Comparison of ENCODE assay signal across 8 cellular contexts in genomic region chr6:111850288-111850937, GRCh38. TPM values are rescaled to one million over a fixed set of nuclear protein-coding genes. Genes with fewer than 3 reads are reported as not detected.
DNase-seq lines count a peak whose midpoint lies in the region; ATAC-seq, FAIRE-seq and TF ChIP-seq lines count a peak whose summit lies in the region.

No MANE protein-coding gene starts in this region.

- peaks cover 10% of the 10 kb centered on the region; the same call in 1 of the 2 replicates for H4K20me1 ChIP-seq in K562 (replicated peaks; ENCODE audit: control insufficient read depth, insufficient read depth, low read length)

- ATAC-seq in activated T-cell treated with anti-CD3 and anti-CD28 coated beads, Interleukin-2, amount 50 U/mL, for 72 hours (replicated peaks in 1 of 2), result peak; percentile 24 to 38
- peak; percentile 41 for ATAC-seq in HG02938 (IDR thresholded peaks at IDR 0.05; ENCODE audit: unreplicated experiment)
- no peak; the same call in 2 of the 3 replicates for ATAC-seq in K562
- peak; percentile 44 for ATAC-seq in stimulated activated memory B cell treated with anti-CD40 and anti-IgM and Interleukin-4, amounts not matched to agents 10 μg/mL and 1 μg/mL and 100 μg/mL, for 72 hours
- ATAC-seq in HG03097 (IDR thresholded peaks at IDR 0.05; ENCODE audit: low FRiP score, unreplicated experiment), result no peak

- H3K27me3 ChIP-seq in K562 (ENCODE audit: control insufficient read depth in 2 of 2, insufficient read depth in 2 of 2, low read length in 2 of 2), result peaks cover 0 to 13% of the 10 kb centered on the region in 2 experiments; a peak in 3 of 5 replicates

- peak overlapping the region; percentile 76 for H3K27ac Mint-ChIP-seq in activated T-cell treated with anti-CD3 and anti-CD28 coated beads, Interleukin-2, amount 50 U/mL, for 72 hours
- H3K27ac Mint-ChIP-seq in stimulated activated memory B cell treated with anti-CD40 and anti-IgM and Interleukin-4, amounts not matched to agents 10 μg/mL and 1 μg/mL and 100 μg/mL, for 72 hours, result peak overlapping the region; percentile 10
- no peak overlapping the region for H3K27ac Mint-ChIP-seq in mesothelial cell of epicardium

- in situ Hi-C loops in K562 (cut with MboI), result no loop called here

- POLR2A ChIA-PET in K562 (lab: Yijun Ruan, JAX), result no interaction called here

- peak; percentile 15 for FAIRE-seq in K562 (lab: Jason Lieb, UNC)

- TF ChIP-seq POLR2A in K562 (conservative IDR thresholded peaks at IDR 0.05), result no peak

- no peaks in the 10 kb centered on the region for H3K27me3 Mint-ChIP-seq in activated T-cell treated with anti-CD3 and anti-CD28 coated beads, Interleukin-2, amount 50 U/mL, for 72 hours (ENCODE audit: low read depth)
- no peaks in the 10 kb centered on the region for H3K27me3 Mint-ChIP-seq in stimulated activated memory B cell treated with anti-CD40 and anti-IgM and Interleukin-4, amounts not matched to agents 10 μg/mL and 1 μg/mL and 100 μg/mL, for 72 hours
- H3K27me3 Mint-ChIP-seq in mesothelial cell of epicardium (ENCODE audit: low read depth), result no peaks in the 10 kb centered on the region

- no peak overlapping the region for H3K4me2 ChIP-seq in K562 (ENCODE audit: insufficient read depth, low read length)

- TF ChIP-seq RAD21 in K562 (CRISPR knock-in tag; conservative IDR thresholded peaks at IDR 0.05 in 1 of 2, IDR thresholded peaks at IDR 0.05 in 1 of 2), result no peak

- no peaks in the 10 kb centered on the region for H3K9me3 ChIP-seq in K562 (replicated peaks; ENCODE audit: control insufficient read depth, insufficient read depth, low read depth, low read length)

- H3K9me1 ChIP-seq in K562 (ENCODE audit: control insufficient read depth, insufficient read depth, low read length), result no peaks in the 10 kb centered on the region

- H3K4me3 Mint-ChIP-seq in activated T-cell treated with anti-CD3 and anti-CD28 coated beads, Interleukin-2, amount 50 U/mL, for 72 hours, result peak overlapping the region; percentile 54 to 73
- no peak overlapping the region for H3K4me3 Mint-ChIP-seq in stimulated activated memory B cell treated with anti-CD40 and anti-IgM and Interleukin-4, amounts not matched to agents 10 μg/mL and 1 μg/mL and 100 μg/mL, for 72 hours
- H3K4me3 Mint-ChIP-seq in mesothelial cell of epicardium, result no peak overlapping the region

- no peak for DNase-seq in activated T-cell treated with anti-CD3 and anti-CD28 coated beads, Interleukin-2, amount 50 U/mL, for 72 hours
- DNase-seq in activated T-cell treated with anti-CD3 and anti-CD28 coated beads, Interleukin-2, amount 50 U/mL, for 1 hour, result no peak
- no peak for DNase-seq in K562 (ENCODE audit: extremely low read depth in 1 of 4, low spot score in 3 of 4)
- DNase-seq in mesothelial cell of epicardium (ENCODE audit: low spot score in 2 of 2, unreplicated experiment in 2 of 2), result no peak
- DNase-seq in RKO (ENCODE audit: low spot score), result no peak

- no peak for TF ChIP-seq CTCF in K562 (IDR thresholded peaks at IDR 0.05 in 2 of 3, conservative IDR thresholded peaks at IDR 0.05 in 1 of 3; ENCODE audit: insufficient read depth in 2 of 3, low read depth in 1 of 3, low read length in 3 of 3)
- TF ChIP-seq CTCF in mesothelial cell of epicardium (IDR thresholded peaks at IDR 0.05; ENCODE audit: unreplicated experiment), result no peak

- CTCF ChIA-PET in K562 (lab: Yijun Ruan, JAX; ENCODE audit: low intra/inter-chr PET ratio), result no interaction called here

- H3K27ac ChIP-seq in K562 (ENCODE audit: extremely low read depth, low read depth, low read length), result no peak overlapping the region

- peaks cover 68% of the 10 kb centered on the region for H3K4me1 Mint-ChIP-seq in activated T-cell treated with anti-CD3 and anti-CD28 coated beads, Interleukin-2, amount 50 U/mL, for 72 hours (ENCODE audit: low read depth)
- peaks cover 62% of the 10 kb centered on the region for H3K4me1 Mint-ChIP-seq in stimulated activated memory B cell treated with anti-CD40 and anti-IgM and Interleukin-4, amounts not matched to agents 10 μg/mL and 1 μg/mL and 100 μg/mL, for 72 hours
- H3K4me1 Mint-ChIP-seq in mesothelial cell of epicardium, result peaks cover 31% of the 10 kb centered on the region

- H3K9ac ChIP-seq in K562 (ENCODE audit: insufficient read depth in 1 of 2, low read depth in 2 of 2, low read length in 2 of 2), result 0 out of 4 replicates have a peak overlapping the region, but pooled peaks of 1 of the 2 experiments have one; percentile 1

- intact Hi-C loops in K562 (cut with micrococcal nuclease), result no loop called here

- H2AFZ ChIP-seq in K562 (ENCODE audit: low read depth, low read length), result no peak overlapping the region

- H3K4me1 ChIP-seq in K562 (replicated peaks in 1 of 2; ENCODE audit: control insufficient read depth in 2 of 2, insufficient read depth in 2 of 2, low read length in 2 of 2), result peaks cover 3 to 7% of the 10 kb centered on the region in 2 experiments; a peak in 3 of 5 replicates

- BruUV-seq in K562 (replicated peaks; lab: Mats Ljungman, UMichigan), result no TSS peak

- H3K36me3 ChIP-seq in K562 (ENCODE audit: control insufficient read depth, insufficient read depth, low read length), result no peaks in the 10 kb centered on the region

- H3K9me3 Mint-ChIP-seq in activated T-cell treated with anti-CD3 and anti-CD28 coated beads, Interleukin-2, amount 50 U/mL, for 72 hours, result no peaks in the 10 kb centered on the region
- no peaks in the 10 kb centered on the region for H3K9me3 Mint-ChIP-seq in stimulated activated memory B cell treated with anti-CD40 and anti-IgM and Interleukin-4, amounts not matched to agents 10 μg/mL and 1 μg/mL and 100 μg/mL, for 72 hours
- H3K9me3 Mint-ChIP-seq in mesothelial cell of epicardium, result no peaks in the 10 kb centered on the region

- no peak for TF ChIP-seq EP300 in K562 (IDR thresholded peaks at IDR 0.05; ENCODE audit: low read length)

- H3K79me2 ChIP-seq in K562 (ENCODE audit: control insufficient read depth, insufficient read depth, low read length), result no peaks in the 10 kb centered on the region

- 13% methylated on average over 9 of the region's 10 CpGs for WGBS in K562 (ENCODE audit: insufficient coverage, low coverage, missing lambda C conversion rate)

- no peak overlapping the region for H3K4me3 ChIP-seq in K562

- peaks cover 0 to 22% of the 10 kb centered on the region in 2 donors for H3K36me3 Mint-ChIP-seq in activated T-cell treated with anti-CD3 and anti-CD28 coated beads, Interleukin-2, amount 50 U/mL, for 72 hours (ENCODE audit: insufficient read depth in 2 of 2)
- H3K36me3 Mint-ChIP-seq in stimulated activated memory B cell treated with anti-CD40 and anti-IgM and Interleukin-4, amounts not matched to agents 10 μg/mL and 1 μg/mL and 100 μg/mL, for 72 hours, result peaks cover 21% of the 10 kb centered on the region
- H3K36me3 Mint-ChIP-seq in mesothelial cell of epicardium, result no peaks in the 10 kb centered on the region

TF ChIP-seq in K562, 482 proteins besides CTCF, POLR2A, EP300 and RAD21:
- TF ChIP-seq ZNF212 (CRISPR knock-in tag; IDR thresholded peaks at IDR 0.05), result no peak

RNA-seq across cellular contexts. Expression of gene FYN, which starts 22.8 kb away (rescaled TPM):
- 100 to 1,000 TPM; 504 to 505 TPM for total RNA-seq in activated T-cell treated with anti-CD3 and anti-CD28 coated beads, Interleukin-2, amount 50 U/mL, for 72 hours
- 20.4 and 46.1 TPM in 2 replicates for total RNA-seq in K562 (2011; cell fraction: chromatin; rRNA removed; ENCODE audit: low replicate concordance)
- 7.3 and 8.3 TPM in 2 replicates for total RNA-seq in K562 (2011; cell fraction: nucleolus; rRNA removed)
- total RNA-seq in K562 (2011; cell fraction: nucleoplasm; rRNA removed), result 14.1 and 17.6 TPM in 2 replicates
- 14.6 and 17.5 TPM in 2 replicates for total RNA-seq in K562 (2014; rRNA removed)
- total RNA-seq in K562 (2014; rRNA removed; fragmentation: Illumina TruSeq; extraction: Trizol), result 10.1 and 10.3 TPM in 2 replicates
- 6.8 and 6.9 TPM in 2 replicates for total RNA-seq in K562 (2015; rRNA removed; fragmentation: Illumina TruSeq; extraction: Trizol)
- 15.7 and 19.0 TPM in 2 replicates for total RNA-seq in K562 (2021)
- 5.0 and 11.4 TPM in 2 replicates for polyA plus RNA-seq in K562 (2011; rRNA removed)
- 5.9 and 12.4 TPM in 2 replicates for polyA plus RNA-seq in K562 (2011; cell fraction: cytosol; rRNA removed)
- polyA plus RNA-seq in K562 (2011; cell fraction: nucleus; rRNA removed), result 12.5 and 27.3 TPM in 2 replicates
- 10.0 and 31.4 TPM in 2 replicates for polyA plus RNA-seq in K562 (2012)
- 16.3 and 22.1 TPM in 2 replicates for polyA plus RNA-seq in K562 (2014; fragmentation: Illumina TruSeq; extraction: Trizol)
- polyA plus RNA-seq in K562 (2014; fragmentation: Nextera tagmentation; extraction: Ambion mirVana), result 1 to 10 TPM; 2.9 to 5.0 TPM
- polyA plus RNA-seq in K562 (2014; rRNA removed), result 7.1 and 19.3 TPM in 2 replicates
- 12.6 and 20.7 TPM in 2 replicates for polyA minus RNA-seq in K562 (2011; rRNA and poly(A)+ RNA removed)
- polyA minus RNA-seq in K562 (2011; cell fraction: cytosol; rRNA and poly(A)+ RNA removed), result 14.2 and 18.1 TPM in 2 replicates
- 13.3 and 14.9 TPM in 2 replicates for polyA minus RNA-seq in K562 (2011; cell fraction: nucleus; rRNA and poly(A)+ RNA removed)
- 104 to 123 TPM (median 115 TPM) in 3 replicates for total RNA-seq in mesothelial cell of epicardium

Comparison
In these comparisons a context has a peak if more than half of its experiments do, and no peak if none do; other contexts are left out.
1. ATAC-seq: peak in activated T-cell treated with anti-CD3 and anti-CD28 coated beads, Interleukin-2, amount 50 U/mL, for 72 hours (2 of 2), HG02938 (single experiment) and stimulated activated memory B cell treated with anti-CD40 and anti-IgM and Interleukin-4, amounts not matched to agents 10 μg/mL and 1 μg/mL and 100 μg/mL, for 72 hours (single experiment); none in K562 (single experiment) and HG03097 (single experiment).
2. H3K4me3 Mint-ChIP-seq: peak in activated T-cell treated with anti-CD3 and anti-CD28 coated beads, Interleukin-2, amount 50 U/mL, for 72 hours (2 of 2); none in stimulated activated memory B cell treated with anti-CD40 and anti-IgM and Interleukin-4, amounts not matched to agents 10 μg/mL and 1 μg/mL and 100 μg/mL, for 72 hours (single experiment) and mesothelial cell of epicardium (single experiment).